Comparison of ENCODE assay signal across 8 cellular contexts in the genomic region with DNA sequence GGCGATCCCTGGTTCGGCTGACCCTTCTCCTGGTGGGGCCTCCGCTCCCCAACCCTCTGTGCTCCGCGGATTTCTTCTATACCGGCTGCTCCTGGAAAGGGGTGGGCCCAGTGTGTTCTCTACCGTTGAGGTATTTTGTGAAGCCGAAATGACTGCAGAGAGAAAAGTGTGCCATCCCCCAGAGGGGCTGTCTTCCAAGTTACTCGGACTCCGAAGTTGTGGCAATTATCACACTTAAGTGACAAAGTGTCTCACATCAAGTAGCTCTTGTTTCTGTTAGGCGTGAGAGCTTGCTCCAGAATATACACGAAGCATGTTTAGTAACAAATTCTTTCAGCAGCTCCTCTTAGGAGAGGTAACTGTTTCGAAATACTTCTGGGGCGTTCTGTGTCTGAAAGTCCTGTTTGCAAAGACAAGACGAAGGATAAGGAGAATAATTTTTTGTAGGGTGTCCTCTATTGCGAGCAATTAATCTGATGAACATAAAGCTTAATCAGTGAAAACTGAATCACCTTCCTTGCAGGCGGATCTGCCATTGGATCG. TPM values are rescaled to one million over a fixed set of nuclear protein-coding genes. Genes with fewer than 3 reads are reported as not detected.
DNase-seq lines count a peak whose midpoint lies in the region; ATAC-seq, FAIRE-seq and TF ChIP-seq lines count a peak whose summit lies in the region.

No MANE protein-coding gene starts in this region.

- no peaks in the 10 kb centered on the region for H4K20me1 ChIP-seq in keratinocyte (ENCODE audit: control insufficient read depth, extremely low read depth, insufficient read depth, low read length)

- peak overlapping the region; percentile 93 for H2AFZ ChIP-seq in keratinocyte (ENCODE audit: control insufficient read depth, low read length)

- peaks cover 17% of the 10 kb centered on the region for H3K36me3 Mint-ChIP-seq in T-helper 2 cell treated with Interferon-gamma antibody and Interleukin-4, amounts not matched to agents 5 μg/mL and 100 μg/mL, for 36 hours (ENCODE audit: low read depth)
- H3K36me3 Mint-ChIP-seq in activated naive CD8-positive, alpha-beta T cell treated with anti-CD3 and anti-CD28 coated beads, Interleukin-2, amount 50 U/mL, for 24 hours (ENCODE audit: low read depth), result peaks cover 28% of the 10 kb centered on the region

- H3K27ac Mint-ChIP-seq in T-helper 2 cell treated with Interferon-gamma antibody and Interleukin-4, amounts not matched to agents 5 μg/mL and 100 μg/mL, for 36 hours, result peak overlapping the region; percentile 100
- peak overlapping the region; percentile 100 for H3K27ac Mint-ChIP-seq in activated naive CD8-positive, alpha-beta T cell treated with anti-CD3 and anti-CD28 coated beads, Interleukin-2, amount 50 U/mL, for 24 hours

- peaks cover 38% of the 10 kb centered on the region for H3K4me1 Mint-ChIP-seq in T-helper 2 cell treated with Interferon-gamma antibody and Interleukin-4, amounts not matched to agents 5 μg/mL and 100 μg/mL, for 36 hours (ENCODE audit: low read depth)
- peaks cover 52% of the 10 kb centered on the region for H3K4me1 Mint-ChIP-seq in activated naive CD8-positive, alpha-beta T cell treated with anti-CD3 and anti-CD28 coated beads, Interleukin-2, amount 50 U/mL, for 24 hours

- TF ChIP-seq CTCF in keratinocyte (optimal IDR thresholded peaks at IDR 0.05 in 1 of 3, IDR thresholded peaks at IDR 0.05 in 1 of 3, conservative IDR thresholded peaks at IDR 0.05 in 1 of 3; ENCODE audit: extremely low read depth in 1 of 3, insufficient read depth in 2 of 3, low read length in 3 of 3) (no peak), thoracic aorta (IDR thresholded peaks at IDR 0.05) (no peak)

- H3K9me3 Mint-ChIP-seq in T-helper 2 cell treated with Interferon-gamma antibody and Interleukin-4, amounts not matched to agents 5 μg/mL and 100 μg/mL, for 36 hours, result no peaks in the 10 kb centered on the region
- no peaks in the 10 kb centered on the region for H3K9me3 Mint-ChIP-seq in activated naive CD8-positive, alpha-beta T cell treated with anti-CD3 and anti-CD28 coated beads, Interleukin-2, amount 50 U/mL, for 24 hours

- H3K9me3 ChIP-seq in keratinocyte (ENCODE audit: control insufficient read depth, low read depth, low read length) (no peaks in the 10 kb centered on the region), thoracic aorta (no peaks in the 10 kb centered on the region)

- H3K9ac ChIP-seq in keratinocyte (ENCODE audit: control insufficient read depth, extremely low read depth, insufficient read depth, low read length), result peak overlapping the region; percentile 97

- peak overlapping the region; percentile 98 for H3K27ac ChIP-seq in keratinocyte (ENCODE audit: control insufficient read depth, insufficient read depth, low read length)
- H3K27ac ChIP-seq in thoracic aorta, result peak overlapping the region; percentile 98 to 99

- H3K36me3 ChIP-seq in keratinocyte (ENCODE audit: control insufficient read depth in 2 of 2, extremely low read depth in 1 of 2, insufficient read depth in 2 of 2, low read length in 2 of 2), result peaks cover 4 to 7% of the 10 kb centered on the region in 2 experiments
- H3K36me3 ChIP-seq in thoracic aorta, result no peaks in the 10 kb centered on the region

- H3K27me3 Mint-ChIP-seq in T-helper 2 cell treated with Interferon-gamma antibody and Interleukin-4, amounts not matched to agents 5 μg/mL and 100 μg/mL, for 36 hours (ENCODE audit: low read depth), result no peaks in the 10 kb centered on the region
- peaks cover 2% of the 10 kb centered on the region for H3K27me3 Mint-ChIP-seq in activated naive CD8-positive, alpha-beta T cell treated with anti-CD3 and anti-CD28 coated beads, Interleukin-2, amount 50 U/mL, for 24 hours

- no peak for DNase-seq in T-helper 2 cell treated with Interferon-gamma antibody and Interleukin-4, amounts not matched to agents 5 μg/mL and 100 μg/mL, for 36 hours (ENCODE audit: low spot score)
- DNase-seq in T-helper 2 cell (no peak), keratinocyte (ENCODE audit: low read depth, low spot score) (no peak), thoracic aorta (ENCODE audit: low spot score) (no peak), occipital lobe (lab: John Stamatoyannopoulos, UW) (no peak), DMS114 treated with DMSO at 0.1 percent for 48 hours (lab: John Stamatoyannopoulos, UW; ENCODE audit: unreplicated experiment) (no peak), SIG-M5 (lab: John Stamatoyannopoulos, UW) (no peak)
- DNase-seq in activated naive CD8-positive, alpha-beta T cell treated with anti-CD3 and anti-CD28 coated beads, Interleukin-2, amount 50 U/mL, for 24 hours, result no peak

- no peaks in the 10 kb centered on the region for H3K9me1 ChIP-seq in keratinocyte (ENCODE audit: control insufficient read depth, extremely low read depth, insufficient read depth, low read length)

- H3K4me3 ChIP-seq in keratinocyte (ENCODE audit: control insufficient read depth in 2 of 3, extremely low read depth in 1 of 3, insufficient read depth in 2 of 3, low read depth in 1 of 3, low read length in 3 of 3), result peak overlapping the region; percentile 89 to 99 (median 95)
- peak overlapping the region; percentile 89 for H3K4me3 ChIP-seq in thoracic aorta

- dilution Hi-C loops in keratinocyte (cut with MboI; ENCODE audit: extremely low pct_ligation_motif_present, low sequenced_read_pairs), result no loop called here

- no peak for FAIRE-seq in keratinocyte (lab: Jason Lieb, UNC)

- peak overlapping the region; percentile 99 for H3K4me3 Mint-ChIP-seq in T-helper 2 cell treated with Interferon-gamma antibody and Interleukin-4, amounts not matched to agents 5 μg/mL and 100 μg/mL, for 36 hours
- peak overlapping the region; percentile 92 for H3K4me3 Mint-ChIP-seq in activated naive CD8-positive, alpha-beta T cell treated with anti-CD3 and anti-CD28 coated beads, Interleukin-2, amount 50 U/mL, for 24 hours

- H3K27me3 ChIP-seq in keratinocyte (ENCODE audit: control insufficient read depth, extremely low read depth, insufficient read depth, low read length) (no peaks in the 10 kb centered on the region), thoracic aorta (replicated peaks; ENCODE audit: insufficient read depth) (no peaks in the 10 kb centered on the region)

- peaks cover 92% of the 10 kb centered on the region for H3K79me2 ChIP-seq in keratinocyte (ENCODE audit: control insufficient read depth, insufficient read depth, low read length)

- ATAC-seq in activated naive CD8-positive, alpha-beta T cell treated with anti-CD3 and anti-CD28 coated beads, Interleukin-2, amount 50 U/mL, for 24 hours, result no peak
- ATAC-seq in thoracic aorta (ENCODE audit: insufficient number of reproducible peaks, low FRiP score, low read depth), result no peak

- H3K4me2 ChIP-seq in keratinocyte (ENCODE audit: control insufficient read depth, extremely low read depth, insufficient read depth, low read depth, low read length), result peak overlapping the region; percentile 92

- H3K4me1 ChIP-seq in keratinocyte (ENCODE audit: control insufficient read depth, extremely low read depth, insufficient read depth, low read length) (peaks cover 27% of the 10 kb centered on the region), thoracic aorta (ENCODE audit: control insufficient read depth in 1 of 2, low read depth in 2 of 2) (peaks cover 31 to 48% of the 10 kb centered on the region in 2 donors)

RNA-seq across cellular contexts. Expression of a gene that starts 0.4 kb away (rescaled TPM):
- 18.0 to 27.6 TPM (median 21.1 TPM) in 3 replicates for polyA plus RNA-seq in keratinocyte
- polyA plus RNA-seq in keratinocyte (2011; ENCODE audit: low read depth), result 3.2 TPM
- polyA plus RNA-seq in keratinocyte (2011; cell fraction: cytosol; rRNA removed), result 10.5 and 15.7 TPM in 2 replicates
- polyA plus RNA-seq in keratinocyte (2011; cell fraction: nucleus; rRNA removed), result 24.5 and 25.8 TPM in 2 replicates
- polyA plus RNA-seq in keratinocyte (2012; ENCODE audit: low replicate concordance), result 6.9 and 7.5 TPM in 2 replicates
- polyA minus RNA-seq in keratinocyte, result 39.6 to 47.1 TPM (median 41.6 TPM) in 3 replicates
- polyA minus RNA-seq in keratinocyte (2011; cell fraction: cytosol; rRNA and poly(A)+ RNA removed), result 25.3 TPM
- polyA minus RNA-seq in keratinocyte (2011; cell fraction: nucleus; rRNA and poly(A)+ RNA removed), result 27.8 and 33.8 TPM in 2 replicates
- 1 to 10 TPM; 5.6 to 9.9 TPM for total RNA-seq in thoracic aorta
- 6.4 TPM for total RNA-seq in occipital lobe

RNA-seq across cellular contexts. Expression of a gene that starts 0.9 kb away (rescaled TPM):
- 111 to 185 TPM (median 166 TPM) in 3 replicates for polyA plus RNA-seq in keratinocyte
- polyA plus RNA-seq in keratinocyte (2011; ENCODE audit: low read depth), result 344 TPM
- 146 and 187 TPM in 2 replicates for polyA plus RNA-seq in keratinocyte (2011; cell fraction: cytosol; rRNA removed)
- polyA plus RNA-seq in keratinocyte (2011; cell fraction: nucleus; rRNA removed), result 62.5 and 96.7 TPM in 2 replicates
- polyA plus RNA-seq in keratinocyte (2012; ENCODE audit: low replicate concordance), result 195 and 236 TPM in 2 replicates
- 37.9 to 102 TPM (median 70.5 TPM) in 3 replicates for polyA minus RNA-seq in keratinocyte
- 108 TPM for polyA minus RNA-seq in keratinocyte (2011; cell fraction: cytosol; rRNA and poly(A)+ RNA removed)
- polyA minus RNA-seq in keratinocyte (2011; cell fraction: nucleus; rRNA and poly(A)+ RNA removed), result 17.7 and 34.4 TPM in 2 replicates
- total RNA-seq in thoracic aorta (100 to 1,000 TPM; 105 to 107 TPM), occipital lobe (148 TPM)

RNA-seq across cellular contexts. Expression of a gene that starts 4.5 kb away (rescaled TPM):
- polyA plus RNA-seq in keratinocyte, result not detected in 3 replicates
- not detected for polyA plus RNA-seq in keratinocyte (2011; ENCODE audit: low read depth)
- not detected in 2 replicates for polyA plus RNA-seq in keratinocyte (2011; cell fraction: cytosol; rRNA removed)
- polyA plus RNA-seq in keratinocyte (2011; cell fraction: nucleus; rRNA removed), result not detected in 2 replicates
- polyA plus RNA-seq in keratinocyte (2012; ENCODE audit: low replicate concordance), result 0.05 TPM in 1 of 2 replicates, not detected in the other
- polyA minus RNA-seq in keratinocyte, result not detected in 3 replicates
- not detected for polyA minus RNA-seq in keratinocyte (2011; cell fraction: cytosol; rRNA and poly(A)+ RNA removed)
- not detected in 2 replicates for polyA minus RNA-seq in keratinocyte (2011; cell fraction: nucleus; rRNA and poly(A)+ RNA removed)
- total RNA-seq in thoracic aorta, result not detected
- not detected for total RNA-seq in occipital lobe

RNA-seq across cellular contexts. Expression of a gene that starts 38.2 kb away (rescaled TPM):
- polyA plus RNA-seq in keratinocyte, result 31.7 to 40.0 TPM (median 38.0 TPM) in 3 replicates
- polyA plus RNA-seq in keratinocyte (2011; ENCODE audit: low read depth), result 8.5 TPM
- 16.6 and 36.5 TPM in 2 replicates for polyA plus RNA-seq in keratinocyte (2011; cell fraction: cytosol; rRNA removed)
- 41.5 and 47.0 TPM in 2 replicates for polyA plus RNA-seq in keratinocyte (2011; cell fraction: nucleus; rRNA removed)
- 20.4 and 25.0 TPM in 2 replicates for polyA plus RNA-seq in keratinocyte (2012; ENCODE audit: low replicate concordance)
- polyA minus RNA-seq in keratinocyte, result 8.7 to 27.1 TPM (median 20.2 TPM) in 3 replicates
- polyA minus RNA-seq in keratinocyte (2011; cell fraction: cytosol; rRNA and poly(A)+ RNA removed), result 16.7 TPM
- polyA minus RNA-seq in keratinocyte (2011; cell fraction: nucleus; rRNA and poly(A)+ RNA removed), result 15.6 and 29.9 TPM in 2 replicates
- total RNA-seq in thoracic aorta (10 to 100 TPM; 14.4 to 17.9 TPM), occipital lobe (32.1 TPM)
